In the genomic region with DNA sequence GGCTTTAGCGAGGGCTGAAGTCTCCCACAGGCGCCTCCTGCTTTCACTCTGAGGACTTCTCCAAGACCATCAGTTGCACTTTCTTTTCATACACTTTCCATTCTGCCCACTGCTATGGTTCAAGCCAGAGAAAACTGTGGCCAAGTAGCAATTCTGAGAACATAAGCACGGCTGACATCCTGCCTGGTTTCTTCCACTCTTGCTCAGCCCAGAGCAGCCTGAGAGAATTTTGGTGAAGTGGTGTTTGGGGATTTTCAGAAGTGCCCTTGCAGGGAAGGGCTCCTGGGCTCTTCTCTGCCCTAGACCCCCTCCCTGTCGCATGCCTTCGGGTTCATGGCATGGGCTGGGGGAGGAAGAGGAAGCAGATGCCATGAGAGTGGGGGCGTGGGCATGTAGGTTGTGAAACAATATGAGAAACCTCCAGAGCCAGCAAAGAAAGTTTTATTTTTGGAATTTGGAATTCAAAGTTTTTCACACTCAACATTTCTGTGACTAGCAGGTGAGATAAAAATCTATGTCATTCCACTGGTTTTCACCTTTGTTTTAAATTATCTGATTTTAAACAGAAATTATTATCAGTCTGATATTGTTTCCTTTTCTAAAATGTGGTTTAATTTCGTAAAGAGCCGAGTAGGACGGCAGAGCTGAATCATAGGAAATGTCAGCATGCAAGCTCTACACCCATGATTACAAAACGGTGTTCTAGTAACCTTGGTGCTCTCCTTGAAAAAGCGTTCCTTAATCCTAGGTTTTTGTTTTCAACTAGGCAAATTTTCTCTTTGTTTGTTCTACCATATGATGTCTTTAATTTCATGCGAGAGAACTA, we compare ENCODE assay signal across 9 cellular contexts. TPM values are rescaled to one million over a fixed set of nuclear protein-coding genes. Genes with fewer than 3 reads are reported as not detected.
DNase-seq lines count a peak whose midpoint lies in the region; ATAC-seq and TF ChIP-seq lines count a peak whose summit lies in the region.
"Had no signal": no experiment of that assay in that cellular context is flagged by ENCODE, and none has a peak within 500 bp of the region (broad histone marks: within the 10 kb centered on the region; RNA-seq: fewer than 3 reads in every experiment).

No MANE protein-coding gene starts in this region.

- ATAC-seq in Right ventricle myocardium inferior = peak; percentile 60

- no peak overlapping the region for H3K27ac ChIP-seq in trophoblast cell (ENCODE audit: low read depth, low read length)
- H3K27ac ChIP-seq in A673 (ENCODE audit: low read depth, low read length, poor library complexity, severe bottlenecking) = no peak overlapping the region
- no peak overlapping the region for H3K27ac ChIP-seq in brain microvascular endothelial cell

- no peak overlapping the region for H3K4ac ChIP-seq in trophoblast cell (ENCODE audit: low read depth, low read length)

- no peak for TF ChIP-seq CTCF in A673 (conservative IDR thresholded peaks at IDR 0.05; ENCODE audit: low read depth, low read length)
- TF ChIP-seq CTCF in brain microvascular endothelial cell (IDR thresholded peaks at IDR 0.05; ENCODE audit: low read depth, low read length, missing control alignments) = no peak
- TF ChIP-seq CTCF in GM13977 (IDR thresholded peaks at IDR 0.05; ENCODE audit: extremely low read depth, insufficient read depth, missing control alignments) = no peak

- no peak overlapping the region for H4K12ac ChIP-seq in trophoblast cell (ENCODE audit: low read depth, low read length)

- H4K91ac ChIP-seq in trophoblast cell (ENCODE audit: low read depth, low read length) = no peak overlapping the region

- no peaks in the 10 kb centered on the region for H3K79me2 ChIP-seq in trophoblast cell (ENCODE audit: control insufficient read depth, insufficient read depth, low read length, poor library complexity)

- H3K4me3 ChIP-seq in trophoblast cell (ENCODE audit: low read depth, low read length) (no peak overlapping the region), A673 (ENCODE audit: low read depth, low read length, poor library complexity, severe bottlenecking) (no peak overlapping the region), brain microvascular endothelial cell (ENCODE audit: low read depth, low read length) (no peak overlapping the region)

- no peak overlapping the region for H3K18ac ChIP-seq in trophoblast cell (ENCODE audit: low read length)

- H3K27me3 ChIP-seq in trophoblast cell (ENCODE audit: insufficient read depth, low read length) (no peaks in the 10 kb centered on the region), A673 (replicated peaks; ENCODE audit: insufficient read depth, low read depth, low read length, poor library complexity) (no peaks in the 10 kb centered on the region), brain microvascular endothelial cell (replicated peaks) (no peaks in the 10 kb centered on the region)

- H3K23ac ChIP-seq in trophoblast cell (ENCODE audit: low read length) = no peak overlapping the region

- no peak overlapping the region for H2AFZ ChIP-seq in trophoblast cell (ENCODE audit: insufficient read depth, low read length, poor library complexity)

- H3K14ac ChIP-seq in trophoblast cell (ENCODE audit: low read length) = no peak overlapping the region

- H3K9me3 ChIP-seq in trophoblast cell (ENCODE audit: insufficient read depth, low read depth, low read length) = no peaks in the 10 kb centered on the region
- H3K9me3 ChIP-seq in A673 (ENCODE audit: low read depth, low read length, poor library complexity, severe bottlenecking) = no peaks in the 10 kb centered on the region

- no peak overlapping the region for H2BK120ac ChIP-seq in trophoblast cell (ENCODE audit: insufficient read depth, low read length, poor library complexity)

- no peak overlapping the region for H2AK5ac ChIP-seq in trophoblast cell (ENCODE audit: low read length)

- no peak overlapping the region for H3K4me2 ChIP-seq in trophoblast cell (ENCODE audit: low read length)

- intact Hi-C loops in Right ventricle myocardium inferior (cut with DNase I) (no loop called here), cardiac septum (cut with DNase I) (no loop called here), A673 (cut with micrococcal nuclease; ENCODE audit: unreplicated experiment) (no loop called here)

- DNase-seq in Right ventricle myocardium inferior (ENCODE audit: missing footprints) (peak; percentile 74), cardiac septum (ENCODE audit: low spot score) (no peak), trophoblast cell (peak; percentile 10 to 34), A673 (ENCODE audit: low spot score) (no peak), hepatic stellate cell (ENCODE audit: low spot score) (no peak), brain microvascular endothelial cell (no peak), GM13977 (ENCODE audit: low spot score) (no peak)
- DNase-seq in activated naive CD8-positive, alpha-beta T cell treated with anti-CD3 and anti-CD28 coated beads, Interleukin-2, amount 50 U/mL, for 16 hours (ENCODE audit: low read depth, low spot score) = peak; percentile 21
- DNase-seq: activated B cell treated with CpG ODN at 0.5 μM for 24 hours had no signal

- H4K8ac ChIP-seq in trophoblast cell (ENCODE audit: low read depth, low read length) = no peak overlapping the region

- POLR2A ChIA-PET in A673 (lab: Charles Lee; ENCODE audit: low non-redundant PET) = no interaction called here

- no peak overlapping the region for H3K9ac ChIP-seq in trophoblast cell (ENCODE audit: low read length)

- H2BK5ac ChIP-seq in trophoblast cell (ENCODE audit: low read depth, low read length, poor library complexity) = no peak overlapping the region

- no peaks in the 10 kb centered on the region for H3K79me1 ChIP-seq in trophoblast cell (ENCODE audit: low read length)

- CTCF ChIA-PET in A673 (lab: Charles Lee) = no interaction called here

- no peaks in the 10 kb centered on the region for H3K36me3 ChIP-seq in trophoblast cell (ENCODE audit: control insufficient read depth in 1 of 2, insufficient read depth in 2 of 2, low read length in 2 of 2)
- no peaks in the 10 kb centered on the region for H3K36me3 ChIP-seq in A673 (ENCODE audit: insufficient read depth, low read length, poor library complexity, severe bottlenecking)
- no peaks in the 10 kb centered on the region for H3K36me3 ChIP-seq in brain microvascular endothelial cell (replicated peaks)

- WGBS in trophoblast cell (ENCODE audit: extremely low coverage, insufficient coverage, insufficient read length) = no CpG with 5 or more reads among the region's 12 CpGs

- H3K4me1 ChIP-seq in trophoblast cell (ENCODE audit: control insufficient read depth in 1 of 2, insufficient read depth in 2 of 2, low read length in 2 of 2) (peaks cover 2 to 3% of the 10 kb centered on the region in 2 experiments), A673 (ENCODE audit: insufficient read depth, low read length, poor library complexity, severe bottlenecking) (peaks cover 23% of the 10 kb centered on the region)

- H2BK12ac ChIP-seq in trophoblast cell (ENCODE audit: low read length) = no peak overlapping the region

- in situ Hi-C loops in brain microvascular endothelial cell (cut with HindIII; ENCODE audit: low pct_ligation_motif_present, low sequenced_read_pairs) (no loop called here), GM13977 (cut with MboI; ENCODE audit: low pct_unique_long_range_greater_than_20kb, low sequenced_read_pairs, unreplicated experiment) (no loop called here)

- BruUV-seq in A673 (replicated peaks; lab: Mats Ljungman, UMichigan) = no TSS peak

RNA-seq across cellular contexts. Expression of a gene that starts 27.8 kb away (rescaled TPM):
- 0.57 TPM for total RNA-seq in Right ventricle myocardium inferior
- total RNA-seq in cardiac septum = 0.86 TPM
- 1.1 and 1.8 TPM in 2 replicates for polyA plus RNA-seq in trophoblast cell (2013)
- not detected in 2 replicates for total RNA-seq in A673 (2021)

Comparison
In these comparisons a context has a peak if more than half of its experiments do, and no peak if none do; other contexts are left out.
1. DNase-seq: peak in Right ventricle myocardium inferior (single experiment), activated naive CD8-positive, alpha-beta T cell treated with anti-CD3 and anti-CD28 coated beads, Interleukin-2, amount 50 U/mL, for 16 hours (single experiment) and trophoblast cell (2 of 2); none in cardiac septum (single experiment), A673 (single experiment), hepatic stellate cell (single experiment), brain microvascular endothelial cell (single experiment) and GM13977 (single experiment).